Comparison of ENCODE assay signal across 12 cellular contexts in the genomic region with DNA sequence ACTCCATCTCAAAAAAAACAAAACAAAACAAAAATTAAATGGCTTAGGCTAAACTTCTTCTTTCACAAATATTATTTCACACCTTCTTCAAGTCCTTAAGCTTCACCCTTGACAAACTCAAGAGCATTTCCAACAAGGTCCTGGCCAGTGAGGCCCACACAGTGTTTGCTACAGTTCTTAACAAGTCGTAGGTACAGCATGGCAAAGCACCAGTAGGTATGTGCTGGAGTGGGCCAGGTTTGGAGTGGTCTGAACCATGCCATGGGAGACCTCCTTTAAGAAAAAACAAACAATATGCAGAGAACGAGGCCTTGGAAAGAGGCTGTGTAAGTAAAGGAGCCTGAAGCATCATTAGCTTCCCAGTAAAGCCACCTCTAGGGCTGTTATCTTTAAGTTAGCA.
"Had no signal": no experiment of that assay in that cellular context is flagged by ENCODE, and none has a peak within 500 bp of the region (broad histone marks: within the 10 kb centered on the region; RNA-seq: fewer than 3 reads in every experiment).

No MANE protein-coding gene starts in this region.

- H3K9ac ChIP-seq: neural progenitor cell had no signal

- H3K27ac ChIP-seq: neural progenitor cell had no signal

- H3K9me3 ChIP-seq: breast epithelium, ovary had no signal

- H3K36me3 ChIP-seq: breast epithelium, neural progenitor cell, ovary had no signal

- H3K4me3 ChIP-seq: breast epithelium, neural progenitor cell, ovary, skin epidermis had no signal

- H2AFZ ChIP-seq: neural progenitor cell had no signal

- H3K4me2 ChIP-seq: neural progenitor cell had no signal

- DNase-seq: activated naive CD4-positive, alpha-beta T cell; dermis blood vessel endothelial cell; endodermal cell; kidney; naive B cell; ovary; stimulated activated CD4-positive, alpha-beta T cell treated with anti-CD3 and anti-CD28 coated beads, Interleukin-15, amount 100 ng/mL, for 24 hours; stimulated activated CD4-positive, alpha-beta T cell treated with anti-CD3 and anti-CD28 coated beads, Interleukin-4, amount 100 ng/mL, for 1 hour; stimulated activated naive CD4-positive, alpha-beta T cell had no signal

- H3K27me3 ChIP-seq: breast epithelium, neural progenitor cell, ovary had no signal
